ENCODE assay signal across 8 cellular contexts in genomic region chr15:42490743-42491539, GRCh38. TPM values are rescaled to one million over a fixed set of nuclear protein-coding genes. Genes with fewer than 3 reads are reported as not detected.
A peak's percentile ranks its signal among the peaks of the same experiment; 100 is the strongest.
DNase-seq lines count a peak whose midpoint lies in the region; ATAC-seq, FAIRE-seq and TF ChIP-seq lines count a peak whose summit lies in the region.

Gene ZNF106, minus strand, starts transcription at chr15:42491141. Its CDS starts 18,852 bp downstream, at chr15:42472289.

- ATAC-seq in HG02763 (IDR thresholded peaks at IDR 0.05; ENCODE audit: unreplicated experiment) (peak; percentile 49), right cardiac atrium (peak; percentile 65 to 68), psoas muscle (peak; percentile 63 to 79 (median 68))

- H3K4me1 ChIP-seq in right cardiac atrium (ENCODE audit: control insufficient read depth, insufficient read depth, low read length), result no peaks in the 10 kb centered on the region
- H3K4me1 ChIP-seq in psoas muscle, result peaks cover 15% of the 10 kb centered on the region

- TF ChIP-seq CTCF in psoas muscle (IDR thresholded peaks at IDR 0.05), result no peak

- DNase-seq in NCI-H1930 (lab: John Stamatoyannopoulos, UW) (peak; percentile 74 to 78), anterior cingulate cortex (lab: John Stamatoyannopoulos, UW) (peak in 57 of 58 donors; percentile 41 to 93 (median 83)), right cardiac atrium (peak; percentile 88 to 96 (median 94)), psoas muscle (peak; percentile 87 to 94), urothelium cell line (ENCODE audit: low spot score) (peak; percentile 93)

- under 1% methylated on average over 49 of the region's 49 CpGs for WGBS in right cardiac atrium
- 0% methylated on average over 48 to 49 of the region's 49 CpGs for WGBS in psoas muscle, 3 donors

- H3K27me3 ChIP-seq in right cardiac atrium (ENCODE audit: control insufficient read depth, insufficient read depth) (no peaks in the 10 kb centered on the region), psoas muscle (ENCODE audit: insufficient read depth in 3 of 3, low read length in 2 of 3) (no peaks in the 10 kb centered on the region)

- H3K27ac ChIP-seq in right cardiac atrium (ENCODE audit: low read length), result peak within 1 kb of the TSS; percentile 99
- H3K27ac ChIP-seq in psoas muscle, result peak within 1 kb of the TSS; percentile 95

- H3K9me3 ChIP-seq in right cardiac atrium (ENCODE audit: control insufficient read depth, low read length), result no peaks in the 10 kb centered on the region
- no peaks in the 10 kb centered on the region for H3K9me3 ChIP-seq in psoas muscle

- H3K36me3 ChIP-seq in psoas muscle (ENCODE audit: insufficient read depth in 1 of 2, low read depth in 1 of 2), result no peaks in the 10 kb centered on the region

- peak; percentile 50 for FAIRE-seq in G401.6 (lab: Jason Lieb, UNC)
- FAIRE-seq in urothelium cell line (lab: Jason Lieb, UNC), result no peak

- intact Hi-C loops in T-helper 2 cell treated with Interferon-gamma antibody and Interleukin-4, amounts not matched to agents 100 ng/mL and 5 ng/mL, for 36 hours (cut with micrococcal nuclease), result loop anchor here (1.0 to 10.0 kb wide), 3 partner anchors 57 to 434 kb away; partner anchors contain the start of genes GANC, HAUS2, LRRC57 and TMEM87A
- intact Hi-C loops in right cardiac atrium (cut with DNase I) (no loop called here), psoas muscle (cut with DNase I) (no loop called here)

- peak within 1 kb of the TSS; percentile 63 for H3K4me3 ChIP-seq in right cardiac atrium (ENCODE audit: low read length)
- H3K4me3 ChIP-seq in psoas muscle, result peak within 1 kb of the TSS; percentile 92

RNA-seq across cellular contexts. Expression of gene ZNF106, which starts in this region (rescaled TPM):
- total RNA-seq in T-helper 2 cell treated with Interferon-gamma antibody and Interleukin-4, amounts not matched to agents 100 ng/mL and 5 ng/mL, for 36 hours, result 45.1 and 49.6 TPM in 2 replicates
- total RNA-seq in right cardiac atrium, result 100 to 1,000 TPM; 408 to 507 (median 423) TPM
- polyA plus RNA-seq in right cardiac atrium, result 94.6 TPM
- total RNA-seq in psoas muscle, result 100 to 1,000 TPM; 520 to 768 (median 704) TPM
- polyA plus RNA-seq in psoas muscle, result 100 to 1,000 TPM in 2 of 3 donors, 10 to 100 TPM in 1; 76.1 to 617 (median 125) TPM

Comparison
In these comparisons a context has a peak if more than half of its experiments do, and no peak if none do; other contexts are left out.
1. Peak in every context shown above with its lines: DNase-seq, ATAC-seq, H3K4me3 ChIP-seq and H3K27ac ChIP-seq.